In genomic region chr18:1968801-1969498, GRCh38 we compare ENCODE assay signal across 1 cellular context.
TF ChIP-seq lines count a peak whose summit lies in the region.

No MANE protein-coding gene starts in this region.

TF ChIP-seq in GM23338, 12 proteins besides CTCF, POLR2A, EP300 and RAD21 (continued from another document):
- TF ChIP-seq, protein P1, sequence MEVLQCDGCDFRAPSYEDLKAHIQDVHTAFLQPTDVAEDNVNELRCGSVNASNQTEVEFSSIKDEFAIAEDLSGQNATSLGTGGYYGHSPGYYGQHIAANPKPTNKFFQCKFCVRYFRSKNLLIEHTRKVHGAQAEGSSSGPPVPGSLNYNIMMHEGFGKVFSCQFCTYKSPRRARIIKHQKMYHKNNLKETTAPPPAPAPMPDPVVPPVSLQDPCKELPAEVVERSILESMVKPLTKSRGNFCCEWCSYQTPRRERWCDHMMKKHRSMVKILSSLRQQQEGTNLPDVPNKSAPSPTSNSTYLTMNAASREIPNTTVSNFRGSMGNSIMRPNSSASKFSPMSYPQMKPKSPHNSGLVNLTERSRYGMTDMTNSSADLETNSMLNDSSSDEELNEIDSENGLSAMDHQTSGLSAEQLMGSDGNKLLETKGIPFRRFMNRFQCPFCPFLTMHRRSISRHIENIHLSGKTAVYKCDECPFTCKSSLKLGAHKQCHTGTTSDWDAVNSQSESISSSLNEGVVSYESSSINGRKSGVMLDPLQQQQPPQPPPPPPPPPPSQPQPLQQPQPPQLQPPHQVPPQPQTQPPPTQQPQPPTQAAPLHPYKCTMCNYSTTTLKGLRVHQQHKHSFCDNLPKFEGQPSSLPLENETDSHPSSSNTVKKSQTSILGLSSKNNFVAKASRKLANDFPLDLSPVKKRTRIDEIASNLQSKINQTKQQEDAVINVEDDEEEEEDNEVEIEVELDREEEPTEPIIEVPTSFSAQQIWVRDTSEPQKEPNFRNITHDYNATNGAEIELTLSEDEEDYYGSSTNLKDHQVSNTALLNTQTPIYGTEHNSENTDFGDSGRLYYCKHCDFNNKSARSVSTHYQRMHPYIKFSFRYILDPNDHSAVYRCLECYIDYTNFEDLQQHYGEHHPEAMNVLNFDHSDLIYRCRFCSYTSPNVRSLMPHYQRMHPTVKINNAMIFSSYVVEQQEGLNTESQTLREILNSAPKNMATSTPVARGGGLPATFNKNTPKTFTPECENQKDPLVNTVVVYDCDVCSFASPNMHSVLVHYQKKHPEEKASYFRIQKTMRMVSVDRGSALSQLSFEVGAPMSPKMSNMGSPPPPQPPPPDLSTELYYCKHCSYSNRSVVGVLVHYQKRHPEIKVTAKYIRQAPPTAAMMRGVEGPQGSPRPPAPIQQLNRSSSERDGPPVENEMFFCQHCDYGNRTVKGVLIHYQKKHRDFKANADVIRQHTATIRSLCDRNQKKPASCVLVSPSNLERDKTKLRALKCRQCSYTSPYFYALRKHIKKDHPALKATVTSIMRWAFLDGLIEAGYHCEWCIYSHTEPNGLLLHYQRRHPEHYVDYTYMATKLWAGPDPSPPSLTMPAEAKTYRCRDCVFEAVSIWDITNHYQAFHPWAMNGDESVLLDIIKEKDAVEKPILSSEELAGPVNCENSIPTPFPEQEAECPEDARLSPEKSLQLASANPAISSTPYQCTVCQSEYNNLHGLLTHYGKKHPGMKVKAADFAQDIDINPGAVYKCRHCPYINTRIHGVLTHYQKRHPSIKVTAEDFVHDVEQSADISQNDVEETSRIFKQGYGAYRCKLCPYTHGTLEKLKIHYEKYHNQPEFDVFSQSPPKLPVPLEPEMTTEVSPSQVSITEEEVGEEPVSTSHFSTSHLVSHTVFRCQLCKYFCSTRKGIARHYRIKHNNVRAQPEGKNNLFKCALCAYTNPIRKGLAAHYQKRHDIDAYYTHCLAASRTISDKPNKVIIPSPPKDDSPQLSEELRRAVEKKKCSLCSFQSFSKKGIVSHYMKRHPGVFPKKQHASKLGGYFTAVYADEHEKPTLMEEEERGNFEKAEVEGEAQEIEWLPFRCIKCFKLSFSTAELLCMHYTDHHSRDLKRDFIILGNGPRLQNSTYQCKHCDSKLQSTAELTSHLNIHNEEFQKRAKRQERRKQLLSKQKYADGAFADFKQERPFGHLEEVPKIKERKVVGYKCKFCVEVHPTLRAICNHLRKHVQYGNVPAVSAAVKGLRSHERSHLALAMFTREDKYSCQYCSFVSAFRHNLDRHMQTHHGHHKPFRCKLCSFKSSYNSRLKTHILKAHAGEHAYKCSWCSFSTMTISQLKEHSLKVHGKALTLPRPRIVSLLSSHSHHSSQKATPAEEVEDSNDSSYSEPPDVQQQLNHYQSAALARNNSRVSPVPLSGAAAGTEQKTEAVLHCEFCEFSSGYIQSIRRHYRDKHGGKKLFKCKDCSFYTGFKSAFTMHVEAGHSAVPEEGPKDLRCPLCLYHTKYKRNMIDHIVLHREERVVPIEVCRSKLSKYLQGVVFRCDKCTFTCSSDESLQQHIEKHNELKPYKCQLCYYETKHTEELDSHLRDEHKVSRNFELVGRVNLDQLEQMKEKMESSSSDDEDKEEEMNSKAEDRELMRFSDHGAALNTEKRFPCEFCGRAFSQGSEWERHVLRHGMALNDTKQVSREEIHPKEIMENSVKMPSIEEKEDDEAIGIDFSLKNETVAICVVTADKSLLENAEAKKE (CRISPR knock-in tag; IDR thresholded peaks at IDR 0.05): peak; percentile 97
- no peak for TF ChIP-seq ZNF331 (CRISPR knock-in tag; IDR thresholded peaks at IDR 0.05; ENCODE audit: low read depth)
TF ChIP-seq in GM23338: peak in this region for 2.
